ENCODE assay signal across 8 cellular contexts in genomic region chr16:81779540-81780320, GRCh38. TPM values are rescaled to one million over a fixed set of nuclear protein-coding genes. Genes with fewer than 3 reads are reported as not detected.
A peak's percentile ranks its signal among the peaks of the same experiment; 100 is the strongest.
DNase-seq lines count a peak whose midpoint lies in the region; ATAC-seq and TF ChIP-seq lines count a peak whose summit lies in the region.

No MANE protein-coding gene starts in this region.

- no peak overlapping the region for H3K27ac ChIP-seq in HUES64 (ENCODE audit: low read depth, low read length)
- no peak overlapping the region for H3K27ac ChIP-seq in stomach smooth muscle (ENCODE audit: low read length)

- H3K9ac ChIP-seq in HUES64 (ENCODE audit: low read depth, low read length) (peak overlapping the region; percentile 55; the same call in 1 of the 2 replicates), stomach smooth muscle (ENCODE audit: low read length in 2 of 2) (no peak overlapping the region)

- H3K27me3 ChIP-seq in HUES64 (ENCODE audit: insufficient read depth, low read length) (peaks cover 51% of the 10 kb centered on the region), stomach smooth muscle (ENCODE audit: control insufficient read depth in 1 of 2, insufficient read depth in 2 of 2, low read length in 2 of 2) (peaks cover 11 to 19% of the 10 kb centered on the region in 2 donors)

- DNase-seq in AG20443 (ENCODE audit: low spot score) (peak; percentile 24), astrocyte of the spinal cord (ENCODE audit: low read depth, low spot score) (no peak), left colon (peak in 1 of 2 donors; percentile 50), nucleus accumbens (lab: John Stamatoyannopoulos, UW) (no peak), NCI-H1048 (lab: John Stamatoyannopoulos, UW) (no peak)

- in situ Hi-C loops in astrocyte of the spinal cord (cut with HindIII; ENCODE audit: low sequenced_read_pairs): no loop called here

- no peaks in the 10 kb centered on the region for H3K9me3 ChIP-seq in HUES64 (ENCODE audit: insufficient read depth, low read depth, low read length)
- H3K9me3 ChIP-seq in stomach smooth muscle (ENCODE audit: control insufficient read depth in 2 of 2, low read length in 2 of 2): no peaks in the 10 kb centered on the region

- H3K36me3 ChIP-seq in HUES64 (ENCODE audit: insufficient read depth, low read length) (no peaks in the 10 kb centered on the region), stomach smooth muscle (ENCODE audit: control insufficient read depth in 2 of 2, insufficient read depth in 2 of 2, low read length in 2 of 2) (no peaks in the 10 kb centered on the region)

- H3K4me3 ChIP-seq in HUES64 (ENCODE audit: low read length): peak overlapping the region; percentile 70
- peak overlapping the region; percentile 29 for H3K4me3 ChIP-seq in astrocyte of the spinal cord (ENCODE audit: low read depth, low read length)
- H3K4me3 ChIP-seq in stomach smooth muscle (ENCODE audit: low read length in 2 of 2): peak overlapping the region; percentile 50 to 67

- ATAC-seq in GM19397 (IDR thresholded peaks at IDR 0.05; ENCODE audit: unreplicated experiment) (peak; percentile 11), left colon (peak; percentile 38)

- intact Hi-C loops in left colon (cut with DNase I, micrococcal nuclease): no loop called here

- no peak for TF ChIP-seq CTCF in astrocyte of the spinal cord (IDR thresholded peaks at IDR 0.05; ENCODE audit: low read depth, low read length)

- WGBS in HUES64: 4% methylated on average over 57 of the region's 57 CpGs

- no peaks in the 10 kb centered on the region for H3K4me1 ChIP-seq in HUES64 (ENCODE audit: insufficient read depth, low read length)
- peaks cover 9% of the 10 kb centered on the region for H3K4me1 ChIP-seq in stomach smooth muscle (ENCODE audit: control insufficient read depth, insufficient read depth, low read length)

RNA-seq across cellular contexts. Expression of gene PLCG2, which starts 0.6 kb away (rescaled TPM):
- polyA plus RNA-seq in HUES64 (2013, experiment 1 of 2): 3.0 TPM
- 4.2 TPM for polyA plus RNA-seq in HUES64 (2013, experiment 2 of 2)
- 10 to 100 TPM; 16.7 to 20.0 TPM for total RNA-seq in left colon
